9 cellular contexts compared by ENCODE assay signal in the genomic region with DNA sequence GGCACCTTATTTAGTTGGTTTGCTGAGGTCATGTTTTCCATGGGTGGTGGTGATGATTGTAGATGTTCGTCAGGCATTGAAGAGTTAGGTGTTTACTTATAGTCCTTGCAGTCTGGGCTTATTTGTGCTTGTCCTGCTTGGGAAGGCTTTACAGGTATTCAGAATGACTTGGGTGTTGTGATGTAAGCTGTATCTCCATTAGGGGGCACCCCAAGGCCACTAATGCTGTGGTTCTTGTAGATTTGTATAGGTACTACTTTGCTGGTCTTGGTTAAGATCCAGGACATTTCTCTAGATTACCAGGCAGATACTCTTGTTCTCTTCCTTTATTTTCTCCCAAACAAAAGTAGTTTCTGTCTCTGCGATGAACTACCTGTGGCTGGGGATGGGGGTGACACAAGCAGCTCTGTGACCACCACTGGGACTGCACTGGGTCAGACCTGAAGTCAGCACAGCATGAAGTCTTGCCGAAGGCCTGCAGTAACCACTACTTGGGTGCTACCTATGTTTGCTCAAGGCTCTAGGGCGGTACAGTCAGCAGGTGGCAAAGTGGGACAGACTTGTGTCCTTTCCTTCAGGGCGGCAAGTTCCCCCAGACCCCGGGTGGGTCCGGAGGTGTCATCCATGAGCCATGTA. TPM values are rescaled to one million over a fixed set of nuclear protein-coding genes. Genes with fewer than 3 reads are reported as not detected.
DNase-seq lines count a peak whose midpoint lies in the region; ATAC-seq and TF ChIP-seq lines count a peak whose summit lies in the region.
"Had no signal": no experiment of that assay in that cellular context is flagged by ENCODE, and none has a peak within 500 bp of the region (broad histone marks: within the 10 kb centered on the region; RNA-seq: fewer than 3 reads in every experiment).

No MANE protein-coding gene starts in this region.

- H3K4me3 ChIP-seq in endodermal cell (ENCODE audit: low read length): no peak overlapping the region

- 85 to 92% methylated on average over 6 to 7 of the region's 7 CpGs for WGBS in endodermal cell (ENCODE audit: insufficient coverage in 1 of 2, insufficient read length in 1 of 2), 2 experiments

- ATAC-seq in HG03097 (IDR thresholded peaks at IDR 0.05; ENCODE audit: low FRiP score, unreplicated experiment): no peak

- peak; percentile 31 for DNase-seq in NCI-H2107 treated with DMSO at 0.1 percent for 48 hours (lab: John Stamatoyannopoulos, UW; ENCODE audit: unreplicated experiment)
- DNase-seq in NCI-H2107 (lab: John Stamatoyannopoulos, UW): no peak
- peak; percentile 30 for DNase-seq in H4 (ENCODE audit: low spot score)
- DNase-seq in NCI-H524 (lab: John Stamatoyannopoulos, UW): peak; percentile 57 to 74
- peak; percentile 88 for DNase-seq in endodermal cell
- no peak for DNase-seq in C1 segment of cervical spinal cord (lab: John Stamatoyannopoulos, UW)
- DNase-seq in activated effector memory CD4-positive, alpha-beta T cell treated with Interleukin-2 at 50 U/mL for 16 hours: no peak

- no peaks in the 10 kb centered on the region for H3K27me3 Mint-ChIP-seq in endodermal cell (ENCODE audit: insufficient read depth)

- H3K27ac ChIP-seq in endodermal cell (ENCODE audit: low read depth, low read length): no peak overlapping the region

- H3K27ac Mint-ChIP-seq in endodermal cell: no peak overlapping the region

- H3K4me3 Mint-ChIP-seq in endodermal cell: no peak overlapping the region

- H3K36me3 Mint-ChIP-seq in endodermal cell (ENCODE audit: low read depth): peaks cover 5% of the 10 kb centered on the region
- H3K36me3 Mint-ChIP-seq: activated naive CD4-positive, alpha-beta T cell treated with anti-CD3 and anti-CD28 coated beads, Interleukin-2, amount 50 U/mL, for 72 hours had no signal

- peak; percentile 84 for TF ChIP-seq CTCF in endodermal cell (conservative IDR thresholded peaks at IDR 0.05)

- H3K4me1 ChIP-seq in endodermal cell (ENCODE audit: control insufficient read depth, insufficient read depth, low read length): no peaks in the 10 kb centered on the region

- H3K36me3 ChIP-seq in endodermal cell (ENCODE audit: control insufficient read depth, insufficient read depth, low read length): no peaks in the 10 kb centered on the region

- H3K9me3 Mint-ChIP-seq in endodermal cell: no peaks in the 10 kb centered on the region
- H3K9me3 Mint-ChIP-seq: activated naive CD4-positive, alpha-beta T cell treated with anti-CD3 and anti-CD28 coated beads, Interleukin-2, amount 50 U/mL, for 72 hours had no signal

- H3K9me3 ChIP-seq in endodermal cell (ENCODE audit: control insufficient read depth, low read length): no peaks in the 10 kb centered on the region

- H3K4me1 Mint-ChIP-seq in endodermal cell: peaks cover 2% of the 10 kb centered on the region

- H3K27me3 ChIP-seq in endodermal cell (ENCODE audit: control insufficient read depth, insufficient read depth, low read length, poor library complexity, severe bottlenecking): no peaks in the 10 kb centered on the region

- no peak overlapping the region for H3K9ac ChIP-seq in endodermal cell (ENCODE audit: extremely low read depth, low read length, poor library complexity, severe bottlenecking)

RNA-seq across cellular contexts. Expression of a gene that starts 35.8 kb away (rescaled TPM):
- total RNA-seq in H4 (2014; rRNA removed; shearing (Covaris generic)): 15.1 and 16.8 TPM in 2 replicates
- 10 to 100 TPM; 10.2 to 12.8 TPM for total RNA-seq in endodermal cell
- 9.6 TPM for polyA plus RNA-seq in endodermal cell (2013, experiment 1 of 2)
- 9.9 TPM for polyA plus RNA-seq in endodermal cell (2013, experiment 2 of 2)

Comparison
In these comparisons a context has a peak if more than half of its experiments do, and no peak if none do; other contexts are left out.
1. DNase-seq: peak in NCI-H2107 treated with DMSO at 0.1 percent for 48 hours (single experiment), H4 (single experiment), NCI-H524 (2 of 2) and endodermal cell (single experiment); none in NCI-H2107 (single experiment), C1 segment of cervical spinal cord (0 of 14) and activated effector memory CD4-positive, alpha-beta T cell treated with Interleukin-2 at 50 U/mL for 16 hours (single experiment).